8 cellular contexts compared by ENCODE assay signal in genomic region chr7:133854739-133855138, GRCh38.
DNase-seq lines count a peak whose midpoint lies in the region; ATAC-seq and TF ChIP-seq lines count a peak whose summit lies in the region.

No MANE protein-coding gene starts in this region.

- H3K4me1 ChIP-seq in adipocyte (ENCODE audit: control insufficient read depth, insufficient read depth, low read length), result peaks cover 10% of the 10 kb centered on the region
- H3K4me1 ChIP-seq in liver (ENCODE audit: control insufficient read depth in 4 of 4, insufficient read depth in 4 of 4, low read length in 3 of 4), result no peaks in the 10 kb centered on the region

- H3K27ac ChIP-seq in liver (ENCODE audit: low read depth in 1 of 2, low read length in 2 of 2), result no peak overlapping the region

- H3K36me3 ChIP-seq in adipocyte (ENCODE audit: control insufficient read depth, insufficient read depth, low read length, severe bottlenecking) (no peaks in the 10 kb centered on the region), liver (ENCODE audit: control insufficient read depth in 4 of 4, insufficient read depth in 3 of 4, low read depth in 1 of 4, low read length in 3 of 4) (no peaks in the 10 kb centered on the region)

- no peaks in the 10 kb centered on the region for H3K9me3 ChIP-seq in adipocyte (ENCODE audit: control insufficient read depth, low read length)
- no peaks in the 10 kb centered on the region for H3K9me3 ChIP-seq in liver (ENCODE audit: control insufficient read depth in 4 of 4, low read length in 3 of 4)

- no peak overlapping the region for H3K27ac Mint-ChIP-seq in stimulated activated effector memory CD8-positive, alpha-beta T cell treated with anti-CD3 and anti-CD28 coated beads, Interleukin-12 subunit alpha, Interleukin-12 subunit beta, amount 100 ng/mL, for 72 hours

- H3K4me3 Mint-ChIP-seq in stimulated activated effector memory CD8-positive, alpha-beta T cell treated with anti-CD3 and anti-CD28 coated beads, Interleukin-12 subunit alpha, Interleukin-12 subunit beta, amount 100 ng/mL, for 72 hours, result no peak overlapping the region

- H3K27me3 ChIP-seq in adipocyte (replicated peaks; ENCODE audit: control insufficient read depth, insufficient read depth, low read length) (no peaks in the 10 kb centered on the region), liver (ENCODE audit: control insufficient read depth in 4 of 4, insufficient read depth in 4 of 4, low read length in 3 of 4) (no peaks in the 10 kb centered on the region)

- H3K9ac ChIP-seq in adipocyte (ENCODE audit: low read length) (no peak overlapping the region), liver (ENCODE audit: low read depth in 1 of 2, low read length in 2 of 2) (no peak overlapping the region)

- peak; percentile 25 for TF ChIP-seq CTCF in liver (IDR thresholded peaks at IDR 0.05; ENCODE audit: low read depth, low read length, missing input control)

- no peak overlapping the region for H3K4me3 ChIP-seq in adipocyte (ENCODE audit: low read length)
- H3K4me3 ChIP-seq in liver (ENCODE audit: low read depth in 1 of 3, low read length in 3 of 3), result no peak overlapping the region

- H3K9me3 Mint-ChIP-seq in stimulated activated effector memory CD8-positive, alpha-beta T cell treated with anti-CD3 and anti-CD28 coated beads, Interleukin-12 subunit alpha, Interleukin-12 subunit beta, amount 100 ng/mL, for 72 hours, result no peaks in the 10 kb centered on the region

- peak; percentile 49 for DNase-seq in SIG-M5 treated with dmso at 0.1 percent for 504 hours (lab: John Stamatoyannopoulos, UW; ENCODE audit: unreplicated experiment)
- DNase-seq in SIG-M5 (lab: John Stamatoyannopoulos, UW), result no peak
- DNase-seq in NCI-H1694 treated with DMSO at 0.1 percent for 48 hours (lab: John Stamatoyannopoulos, UW), result peak; percentile 78
- peak; percentile 81 for DNase-seq in adipocyte (ENCODE audit: low read depth)
- no peak for DNase-seq in ecto neural progenitor cell (ENCODE audit: low spot score)
- no peak for DNase-seq in stimulated activated effector memory CD8-positive, alpha-beta T cell treated with anti-CD3 and anti-CD28 coated beads, Interleukin-12 subunit alpha, Interleukin-12 subunit beta, amount 100 ng/mL, for 72 hours (ENCODE audit: low spot score in 2 of 2)

- ATAC-seq in GM21381 (IDR thresholded peaks at IDR 0.05; ENCODE audit: unreplicated experiment), result no peak
- ATAC-seq in stimulated activated effector memory CD8-positive, alpha-beta T cell treated with anti-CD3 and anti-CD28 coated beads, Interleukin-12 subunit alpha, Interleukin-12 subunit beta, amount 100 ng/mL, for 72 hours, result no peak

- H3K4me1 Mint-ChIP-seq in stimulated activated effector memory CD8-positive, alpha-beta T cell treated with anti-CD3 and anti-CD28 coated beads, Interleukin-12 subunit alpha, Interleukin-12 subunit beta, amount 100 ng/mL, for 72 hours, result peaks cover 7% of the 10 kb centered on the region

- H3K36me3 Mint-ChIP-seq in stimulated activated effector memory CD8-positive, alpha-beta T cell treated with anti-CD3 and anti-CD28 coated beads, Interleukin-12 subunit alpha, Interleukin-12 subunit beta, amount 100 ng/mL, for 72 hours, result no peaks in the 10 kb centered on the region

- peak in 1 of 2 donors; percentile 57 for TF ChIP-seq RAD21 in liver (IDR thresholded peaks at IDR 0.05)

TF ChIP-seq in liver, 16 proteins besides CTCF, POLR2A, EP300 and RAD21:
- TF ChIP-seq FOXA2 (IDR thresholded peaks at IDR 0.05), result no peak
- no peak for TF ChIP-seq SP1 (IDR thresholded peaks at IDR 0.05)
- no peak for TF ChIP-seq RXRA (IDR thresholded peaks at IDR 0.05)
- TF ChIP-seq JUND (IDR thresholded peaks at IDR 0.05), result no peak
- TF ChIP-seq ATF3 (IDR thresholded peaks at IDR 0.05), result no peak
- TF ChIP-seq FOXA1 (IDR thresholded peaks at IDR 0.05), result no peak
- no peak for TF ChIP-seq GABPA (IDR thresholded peaks at IDR 0.05 in 1 of 2, conservative IDR thresholded peaks at IDR 0.05 in 1 of 2)
- no peak for TF ChIP-seq NR2F2 (IDR thresholded peaks at IDR 0.05)
- no peak for TF ChIP-seq ZBTB33 (IDR thresholded peaks at IDR 0.05)
- TF ChIP-seq EGR1 (IDR thresholded peaks at IDR 0.05; ENCODE audit: low read depth in 2 of 2), result no peak
- TF ChIP-seq HNF4A (conservative IDR thresholded peaks at IDR 0.05), result no peak
- TF ChIP-seq MAX (IDR thresholded peaks at IDR 0.05), result no peak
- no peak for TF ChIP-seq YY1 (IDR thresholded peaks at IDR 0.05)
- TF ChIP-seq TAF1 (conservative IDR thresholded peaks at IDR 0.05), result no peak
- TF ChIP-seq REST (IDR thresholded peaks at IDR 0.05), result no peak
- no peak for TF ChIP-seq HNF4G (IDR thresholded peaks at IDR 0.05)

Comparison
In these comparisons a context has a peak if more than half of its experiments do, and no peak if none do; other contexts are left out.
1. DNase-seq: peak in SIG-M5 treated with dmso at 0.1 percent for 504 hours (single experiment), NCI-H1694 treated with DMSO at 0.1 percent for 48 hours (single experiment) and adipocyte (single experiment); none in SIG-M5 (single experiment), ecto neural progenitor cell (single experiment) and stimulated activated effector memory CD8-positive, alpha-beta T cell treated with anti-CD3 and anti-CD28 coated beads, Interleukin-12 subunit alpha, Interleukin-12 subunit beta, amount 100 ng/mL, for 72 hours (0 of 2).